In genomic region chr18:76602169-76602568, GRCh38 we compare ENCODE assay signal across 20 cellular contexts.
"Had no signal": no experiment of that assay in that cellular context is flagged by ENCODE, and none has a peak within 500 bp of the region (broad histone marks: within the 10 kb centered on the region; RNA-seq: fewer than 3 reads in every experiment).

No MANE protein-coding gene starts in this region.

- ATAC-seq: gastroesophageal sphincter; lower lobe of right lung; naive thymus-derived CD8-positive, alpha-beta T cell; psoas muscle; right lobe of liver; stimulated activated memory B cell treated with anti-CD40 and anti-IgM and Interleukin-4, amounts not matched to agents 10 μg/mL and 1 μg/mL and 100 μg/mL, for 72 hours had no signal

- H3K27ac Mint-ChIP-seq: memory B cell; naive thymus-derived CD8-positive, alpha-beta T cell; stimulated activated memory B cell treated with anti-CD40 and anti-IgM and Interleukin-4, amounts not matched to agents 10 μg/mL and 1 μg/mL and 100 μg/mL, for 72 hours; stimulated activated naive CD8-positive, alpha-beta T cell treated with anti-CD3 and anti-CD28 coated beads, Interleukin-15, Interleukin-2, amounts not matched to agents 100 ng/mL and 50 ng/mL, for 24 hours had no signal

- H3K9me3 ChIP-seq: colonic mucosa, gastroesophageal sphincter, left ventricle myocardium inferior, lower lobe of right lung, neutrophil, psoas muscle, right lobe of liver, spleen, tibial artery had no signal

- H3K27me3 ChIP-seq: colonic mucosa, gastroesophageal sphincter, neutrophil, right lobe of liver, spleen had no signal

- H3K4me1 ChIP-seq: colonic mucosa, gastroesophageal sphincter, left ventricle myocardium inferior, lower lobe of right lung, psoas muscle, right lobe of liver, spleen, tibial artery had no signal

- H3K4me3 Mint-ChIP-seq: memory B cell; naive thymus-derived CD8-positive, alpha-beta T cell; stimulated activated memory B cell treated with anti-CD40 and anti-IgM and Interleukin-4, amounts not matched to agents 10 μg/mL and 1 μg/mL and 100 μg/mL, for 72 hours; stimulated activated naive CD8-positive, alpha-beta T cell treated with anti-CD3 and anti-CD28 coated beads, Interleukin-15, Interleukin-2, amounts not matched to agents 100 ng/mL and 50 ng/mL, for 24 hours had no signal

- H3K36me3 ChIP-seq: colonic mucosa, gastroesophageal sphincter, left ventricle myocardium inferior, lower lobe of right lung, neutrophil, right lobe of liver, spleen, tibial artery had no signal

- H3K27me3 Mint-ChIP-seq: memory B cell; stimulated activated memory B cell treated with anti-CD40 and anti-IgM and Interleukin-4, amounts not matched to agents 10 μg/mL and 1 μg/mL and 100 μg/mL, for 72 hours had no signal

- H3K27ac ChIP-seq: colonic mucosa, gastroesophageal sphincter, left ventricle myocardium inferior, lower lobe of right lung, neutrophil, psoas muscle, right lobe of liver, spleen, tibial artery had no signal

- H3K4me3 ChIP-seq: colonic mucosa, gastroesophageal sphincter, left ventricle myocardium inferior, lower lobe of right lung, psoas muscle, right lobe of liver, spleen, tibial artery had no signal

- H3K36me3 Mint-ChIP-seq: memory B cell; naive thymus-derived CD8-positive, alpha-beta T cell; stimulated activated memory B cell treated with anti-CD40 and anti-IgM and Interleukin-4, amounts not matched to agents 10 μg/mL and 1 μg/mL and 100 μg/mL, for 72 hours had no signal

- H3K9me3 Mint-ChIP-seq: memory B cell; naive thymus-derived CD8-positive, alpha-beta T cell; stimulated activated memory B cell treated with anti-CD40 and anti-IgM and Interleukin-4, amounts not matched to agents 10 μg/mL and 1 μg/mL and 100 μg/mL, for 72 hours; stimulated activated naive CD8-positive, alpha-beta T cell treated with anti-CD3 and anti-CD28 coated beads, Interleukin-15, Interleukin-2, amounts not matched to agents 100 ng/mL and 50 ng/mL, for 24 hours had no signal

- DNase-seq: colonic mucosa; dermis blood vessel endothelial cell; glutamatergic neuron; islet precursor cell; left ventricle myocardium inferior; lower lobe of right lung; naive thymus-derived CD8-positive, alpha-beta T cell; psoas muscle; retina; right lobe of liver; spleen; stimulated activated CD4-positive, alpha-beta T cell treated with anti-CD3 and anti-CD28 coated beads, Interleukin-15, amount 100 ng/mL, for 24 hours; stimulated activated CD4-positive, alpha-beta T cell treated with anti-CD3 and anti-CD28 coated beads, Interleukin-1b, Interleukin-23, amount 100 ng/mL, for 48 hours; stimulated activated CD4-positive, alpha-beta T cell treated with anti-CD3 and anti-CD28 coated beads, Interleukin-4, amount 100 ng/mL, for 24 hours; tibial artery had no signal

- H3K4me1 Mint-ChIP-seq: memory B cell; stimulated activated memory B cell treated with anti-CD40 and anti-IgM and Interleukin-4, amounts not matched to agents 10 μg/mL and 1 μg/mL and 100 μg/mL, for 72 hours had no signal
